1 cellular context compared by ENCODE assay signal in the genomic region with DNA sequence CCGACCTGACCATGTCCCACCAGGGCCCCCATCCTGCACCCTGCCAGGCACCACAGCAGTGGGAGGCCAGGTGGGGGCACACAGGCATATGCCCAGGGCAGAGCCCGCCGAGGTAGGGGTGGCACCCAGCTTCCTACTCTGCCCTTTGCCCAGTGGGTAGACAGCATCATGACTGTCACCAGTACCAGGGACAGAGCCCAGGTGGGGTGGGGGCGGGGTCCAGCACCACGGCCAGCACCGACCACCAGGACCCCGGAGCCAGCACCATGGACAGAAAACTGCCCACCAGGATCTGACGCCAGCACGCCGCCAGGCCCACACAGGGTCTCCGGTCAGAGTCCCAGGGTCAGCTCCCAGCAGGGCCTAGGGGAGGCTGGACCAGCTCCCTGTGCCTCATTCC.
A peak's percentile ranks its signal among the peaks of the same experiment; 100 is the strongest.
TF ChIP-seq lines count a peak whose summit lies in the region.

No MANE protein-coding gene starts in this region.

TF ChIP-seq in HepG2, 621 proteins besides CTCF, POLR2A, EP300 and RAD21 (continued from another document):
- TF ChIP-seq GATA4 (IDR thresholded peaks at IDR 0.05; ENCODE audit: borderline replicate concordance, low read depth) (no peak), HMG20B (CRISPR knock-in tag; conservative IDR thresholded peaks at IDR 0.05) (0 out of 2 replicates have a peak, but pooled peaks have one; percentile 23), TCF12 (IDR thresholded peaks at IDR 0.05) (no peak), TCF12 (CRISPR knock-in tag; IDR thresholded peaks at IDR 0.05) (0 out of 2 replicates have a peak, but pooled peaks have one; percentile 65), ZNF605 (CRISPR knock-in tag; IDR thresholded peaks at IDR 0.05) (peak; percentile 74; the same call in 1 of the 2 replicates), NBN (conservative IDR thresholded peaks at IDR 0.05) (no peak), IRX3 (CRISPR knock-in tag; IDR thresholded peaks at IDR 0.05; ENCODE audit: borderline replicate concordance, low read depth) (no peak; the same call in 1 of the 2 replicates), ZNF792 (CRISPR knock-in tag; IDR thresholded peaks at IDR 0.05) (no peak), ZKSCAN1 (IDR thresholded peaks at IDR 0.05; ENCODE audit: low read length) (no peak), MAZ (IDR thresholded peaks at IDR 0.05; ENCODE audit: borderline replicate concordance, low read depth, low read length) (no peak), MAZ (CRISPR knock-in tag; IDR thresholded peaks at IDR 0.05; ENCODE audit: low read depth) (peak; percentile 52; the same call in 1 of the 2 replicates), SIX4 (CRISPR knock-in tag; IDR thresholded peaks at IDR 0.05) (no peak), KLF11 (CRISPR knock-in tag; IDR thresholded peaks at IDR 0.05) (peak; percentile 76; the same call in 1 of the 2 replicates), HNRNPL (IDR thresholded peaks at IDR 0.05; ENCODE audit: low read depth, low read length) (peak; percentile 85), SATB2 (CRISPR knock-in tag; IDR thresholded peaks at IDR 0.05) (no peak), ZFP90 (CRISPR knock-in tag; IDR thresholded peaks at IDR 0.05; ENCODE audit: borderline replicate concordance) (peak; percentile 61; the same call in 1 of the 2 replicates), SMAD9 (CRISPR knock-in tag; IDR thresholded peaks at IDR 0.05) (no peak), ZNF282 (IDR thresholded peaks at IDR 0.05; ENCODE audit: partially characterized antibody) (no peak), TAF1 (CRISPR knock-in tag; IDR thresholded peaks at IDR 0.05) (0 out of 2 replicates have a peak, but pooled peaks have one; percentile 13), ZNF589 (CRISPR knock-in tag; conservative IDR thresholded peaks at IDR 0.05) (peak; percentile 69; the same call in 1 of the 2 replicates), ZNF12 (CRISPR knock-in tag; IDR thresholded peaks at IDR 0.05) (0 out of 2 replicates have a peak, but pooled peaks have one; percentile 56), PHF21A (CRISPR knock-in tag; IDR thresholded peaks at IDR 0.05) (no peak), HOXA3 (CRISPR knock-in tag; IDR thresholded peaks at IDR 0.05) (0 out of 2 replicates have a peak, but pooled peaks have one; percentile 21), ZNF564 (CRISPR knock-in tag; IDR thresholded peaks at IDR 0.05) (0 out of 2 replicates have a peak, but pooled peaks have one; percentile 69), ZSCAN20 (CRISPR knock-in tag; IDR thresholded peaks at IDR 0.05; ENCODE audit: borderline replicate concordance) (peak; percentile 58; the same call in 1 of the 2 replicates), EEA1 (CRISPR knock-in tag; IDR thresholded peaks at IDR 0.05; ENCODE audit: borderline replicate concordance) (peak; percentile 85; the same call in 1 of the 2 replicates), MTA3 (CRISPR knock-in tag; IDR thresholded peaks at IDR 0.05) (no peak), ZNF225 (CRISPR knock-in tag; IDR thresholded peaks at IDR 0.05) (no peak), ZNF777 (CRISPR knock-in tag; IDR thresholded peaks at IDR 0.05) (no peak), ZFAT (CRISPR knock-in tag; conservative IDR thresholded peaks at IDR 0.05) (no peak), HOXD1 (CRISPR knock-in tag; IDR thresholded peaks at IDR 0.05) (peak; percentile 36; the same call in 1 of the 2 replicates), RAD51 (IDR thresholded peaks at IDR 0.05; ENCODE audit: borderline replicate concordance) (no peak), ZNF660 (CRISPR knock-in tag; IDR thresholded peaks at IDR 0.05; ENCODE audit: borderline replicate concordance, low read depth) (no peak), ISL2 (CRISPR knock-in tag; IDR thresholded peaks at IDR 0.05) (0 out of 2 replicates have a peak, but pooled peaks have one; percentile 33)
- TF ChIP-seq, protein P1, sequence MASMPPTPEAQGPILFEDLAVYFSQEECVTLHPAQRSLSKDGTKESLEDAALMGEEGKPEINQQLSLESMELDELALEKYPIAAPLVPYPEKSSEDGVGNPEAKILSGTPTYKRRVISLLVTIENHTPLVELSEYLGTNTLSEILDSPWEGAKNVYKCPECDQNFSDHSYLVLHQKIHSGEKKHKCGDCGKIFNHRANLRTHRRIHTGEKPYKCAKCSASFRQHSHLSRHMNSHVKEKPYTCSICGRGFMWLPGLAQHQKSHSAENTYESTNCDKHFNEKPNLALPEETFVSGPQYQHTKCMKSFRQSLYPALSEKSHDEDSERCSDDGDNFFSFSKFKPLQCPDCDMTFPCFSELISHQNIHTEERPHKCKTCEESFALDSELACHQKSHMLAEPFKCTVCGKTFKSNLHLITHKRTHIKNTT (CRISPR knock-in tag; IDR thresholded peaks at IDR 0.05) = no peak
- TF ChIP-seq, protein P2, sequence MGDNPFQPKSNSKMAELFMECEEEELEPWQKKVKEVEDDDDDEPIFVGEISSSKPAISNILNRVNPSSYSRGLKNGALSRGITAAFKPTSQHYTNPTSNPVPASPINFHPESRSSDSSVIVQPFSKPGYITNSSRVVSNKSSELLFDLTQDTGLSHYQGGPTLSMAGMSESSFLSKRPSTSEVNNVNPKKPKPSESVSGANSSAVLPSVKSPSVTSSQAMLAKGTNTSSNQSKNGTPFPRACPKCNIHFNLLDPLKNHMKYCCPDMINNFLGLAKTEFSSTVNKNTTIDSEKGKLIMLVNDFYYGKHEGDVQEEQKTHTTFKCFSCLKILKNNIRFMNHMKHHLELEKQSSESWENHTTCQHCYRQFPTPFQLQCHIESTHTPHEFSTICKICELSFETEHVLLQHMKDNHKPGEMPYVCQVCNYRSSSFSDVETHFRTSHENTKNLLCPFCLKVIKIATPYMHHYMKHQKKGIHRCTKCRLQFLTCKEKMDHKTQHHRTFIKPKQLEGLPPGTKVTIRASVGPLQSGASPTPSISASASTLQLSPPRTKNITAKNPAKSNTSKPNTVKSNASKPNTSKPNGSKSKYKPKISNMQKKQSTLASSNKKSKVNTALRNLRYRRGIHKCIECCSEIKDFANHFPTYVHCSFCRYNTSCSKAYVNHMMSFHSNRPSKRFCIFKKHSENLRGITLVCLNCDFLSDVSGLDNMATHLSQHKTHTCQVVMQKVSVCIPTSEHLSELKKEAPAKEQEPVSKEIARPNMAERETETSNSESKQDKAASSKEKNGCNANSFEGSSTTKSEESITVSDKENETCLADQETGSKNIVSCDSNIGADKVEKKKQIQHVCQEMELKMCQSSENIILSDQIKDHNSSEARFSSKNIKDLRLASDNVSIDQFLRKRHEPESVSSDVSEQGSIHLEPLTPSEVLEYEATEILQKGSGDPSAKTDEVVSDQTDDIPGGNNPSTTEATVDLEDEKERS (CRISPR knock-in tag; IDR thresholded peaks at IDR 0.05) = peak; percentile 79; the same call in 1 of the 2 replicates
- TF ChIP-seq, protein P3, sequence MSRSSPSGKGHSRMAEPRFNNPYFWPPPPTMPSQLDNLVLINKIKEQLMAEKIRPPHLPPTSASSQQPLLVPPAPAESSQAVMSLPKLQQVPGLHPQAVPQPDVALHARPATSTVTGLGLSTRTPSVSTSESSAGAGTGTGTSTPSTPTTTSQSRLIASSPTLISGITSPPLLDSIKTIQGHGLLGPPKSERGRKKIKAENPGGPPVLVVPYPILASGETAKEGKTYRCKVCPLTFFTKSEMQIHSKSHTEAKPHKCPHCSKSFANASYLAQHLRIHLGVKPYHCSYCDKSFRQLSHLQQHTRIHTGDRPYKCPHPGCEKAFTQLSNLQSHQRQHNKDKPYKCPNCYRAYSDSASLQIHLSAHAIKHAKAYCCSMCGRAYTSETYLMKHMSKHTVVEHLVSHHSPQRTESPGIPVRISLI (CRISPR knock-in tag; IDR thresholded peaks at IDR 0.05; ENCODE audit: borderline replicate concordance) = no peak
- TF ChIP-seq, protein P4, sequence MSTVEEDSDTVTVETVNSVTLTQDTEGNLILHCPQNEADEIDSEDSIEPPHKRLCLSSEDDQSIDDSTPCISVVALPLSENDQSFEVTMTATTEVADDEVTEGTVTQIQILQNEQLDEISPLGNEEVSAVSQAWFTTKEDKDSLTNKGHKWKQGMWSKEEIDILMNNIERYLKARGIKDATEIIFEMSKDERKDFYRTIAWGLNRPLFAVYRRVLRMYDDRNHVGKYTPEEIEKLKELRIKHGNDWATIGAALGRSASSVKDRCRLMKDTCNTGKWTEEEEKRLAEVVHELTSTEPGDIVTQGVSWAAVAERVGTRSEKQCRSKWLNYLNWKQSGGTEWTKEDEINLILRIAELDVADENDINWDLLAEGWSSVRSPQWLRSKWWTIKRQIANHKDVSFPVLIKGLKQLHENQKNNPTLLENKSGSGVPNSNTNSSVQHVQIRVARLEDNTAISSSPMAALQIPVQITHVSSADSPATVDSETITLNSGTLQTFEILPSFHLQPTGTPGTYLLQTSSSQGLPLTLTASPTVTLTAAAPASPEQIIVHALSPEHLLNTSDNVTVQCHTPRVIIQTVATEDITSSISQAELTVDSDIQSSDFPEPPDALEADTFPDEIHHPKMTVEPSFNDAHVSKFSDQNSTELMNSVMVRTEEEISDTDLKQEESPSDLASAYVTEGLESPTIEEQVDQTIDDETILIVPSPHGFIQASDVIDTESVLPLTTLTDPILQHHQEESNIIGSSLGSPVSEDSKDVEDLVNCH (CRISPR knock-in tag; IDR thresholded peaks at IDR 0.05) = no peak
- TF ChIP-seq, protein P5, sequence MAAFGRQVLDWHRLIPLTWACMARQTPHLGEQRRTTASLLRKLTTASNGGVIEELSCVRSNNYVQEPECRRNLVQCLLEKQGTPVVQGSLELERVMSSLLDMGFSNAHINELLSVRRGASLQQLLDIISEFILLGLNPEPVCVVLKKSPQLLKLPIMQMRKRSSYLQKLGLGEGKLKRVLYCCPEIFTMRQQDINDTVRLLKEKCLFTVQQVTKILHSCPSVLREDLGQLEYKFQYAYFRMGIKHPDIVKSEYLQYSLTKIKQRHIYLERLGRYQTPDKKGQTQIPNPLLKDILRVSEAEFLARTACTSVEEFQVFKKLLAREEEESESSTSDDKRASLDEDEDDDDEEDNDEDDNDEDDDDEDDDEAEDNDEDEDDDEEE (CRISPR knock-in tag; IDR thresholded peaks at IDR 0.05) = peak; percentile 75; the same call in 1 of the 2 replicates
- TF ChIP-seq, protein P6, sequence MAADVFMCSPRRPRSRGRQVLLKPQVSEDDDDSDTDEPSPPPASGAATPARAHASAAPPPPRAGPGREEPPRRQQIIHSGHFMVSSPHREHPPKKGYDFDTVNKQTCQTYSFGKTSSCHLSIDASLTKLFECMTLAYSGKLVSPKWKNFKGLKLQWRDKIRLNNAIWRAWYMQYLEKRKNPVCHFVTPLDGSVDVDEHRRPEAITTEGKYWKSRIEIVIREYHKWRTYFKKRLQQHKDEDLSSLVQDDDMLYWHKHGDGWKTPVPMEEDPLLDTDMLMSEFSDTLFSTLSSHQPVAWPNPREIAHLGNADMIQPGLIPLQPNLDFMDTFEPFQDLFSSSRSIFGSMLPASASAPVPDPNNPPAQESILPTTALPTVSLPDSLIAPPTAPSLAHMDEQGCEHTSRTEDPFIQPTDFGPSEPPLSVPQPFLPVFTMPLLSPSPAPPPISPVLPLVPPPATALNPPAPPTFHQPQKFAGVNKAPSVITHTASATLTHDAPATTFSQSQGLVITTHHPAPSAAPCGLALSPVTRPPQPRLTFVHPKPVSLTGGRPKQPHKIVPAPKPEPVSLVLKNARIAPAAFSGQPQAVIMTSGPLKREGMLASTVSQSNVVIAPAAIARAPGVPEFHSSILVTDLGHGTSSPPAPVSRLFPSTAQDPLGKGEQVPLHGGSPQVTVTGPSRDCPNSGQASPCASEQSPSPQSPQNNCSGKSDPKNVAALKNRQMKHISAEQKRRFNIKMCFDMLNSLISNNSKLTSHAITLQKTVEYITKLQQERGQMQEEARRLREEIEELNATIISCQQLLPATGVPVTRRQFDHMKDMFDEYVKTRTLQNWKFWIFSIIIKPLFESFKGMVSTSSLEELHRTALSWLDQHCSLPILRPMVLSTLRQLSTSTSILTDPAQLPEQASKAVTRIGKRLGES (CRISPR knock-in tag; IDR thresholded peaks at IDR 0.05; ENCODE audit: borderline replicate concordance) = no peak
- TF ChIP-seq, protein P7, sequence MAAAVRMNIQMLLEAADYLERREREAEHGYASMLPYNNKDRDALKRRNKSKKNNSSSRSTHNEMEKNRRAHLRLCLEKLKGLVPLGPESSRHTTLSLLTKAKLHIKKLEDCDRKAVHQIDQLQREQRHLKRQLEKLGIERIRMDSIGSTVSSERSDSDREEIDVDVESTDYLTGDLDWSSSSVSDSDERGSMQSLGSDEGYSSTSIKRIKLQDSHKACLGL (CRISPR knock-in tag; IDR thresholded peaks at IDR 0.05) = peak; percentile 87
- TF ChIP-seq, protein P8, sequence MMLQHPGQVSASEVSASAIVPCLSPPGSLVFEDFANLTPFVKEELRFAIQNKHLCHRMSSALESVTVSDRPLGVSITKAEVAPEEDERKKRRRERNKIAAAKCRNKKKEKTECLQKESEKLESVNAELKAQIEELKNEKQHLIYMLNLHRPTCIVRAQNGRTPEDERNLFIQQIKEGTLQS (CRISPR knock-in tag; IDR thresholded peaks at IDR 0.05) = peak; percentile 80; the same call in 1 of the 2 replicates
- TF ChIP-seq, protein P9, sequence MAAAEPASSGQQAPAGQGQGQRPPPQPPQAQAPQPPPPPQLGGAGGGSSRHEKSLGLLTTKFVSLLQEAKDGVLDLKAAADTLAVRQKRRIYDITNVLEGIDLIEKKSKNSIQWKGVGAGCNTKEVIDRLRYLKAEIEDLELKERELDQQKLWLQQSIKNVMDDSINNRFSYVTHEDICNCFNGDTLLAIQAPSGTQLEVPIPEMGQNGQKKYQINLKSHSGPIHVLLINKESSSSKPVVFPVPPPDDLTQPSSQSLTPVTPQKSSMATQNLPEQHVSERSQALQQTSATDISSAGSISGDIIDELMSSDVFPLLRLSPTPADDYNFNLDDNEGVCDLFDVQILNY (CRISPR knock-in tag; conservative IDR thresholded peaks at IDR 0.05) = no peak
